8 cellular contexts compared by ENCODE assay signal in the genomic region with DNA sequence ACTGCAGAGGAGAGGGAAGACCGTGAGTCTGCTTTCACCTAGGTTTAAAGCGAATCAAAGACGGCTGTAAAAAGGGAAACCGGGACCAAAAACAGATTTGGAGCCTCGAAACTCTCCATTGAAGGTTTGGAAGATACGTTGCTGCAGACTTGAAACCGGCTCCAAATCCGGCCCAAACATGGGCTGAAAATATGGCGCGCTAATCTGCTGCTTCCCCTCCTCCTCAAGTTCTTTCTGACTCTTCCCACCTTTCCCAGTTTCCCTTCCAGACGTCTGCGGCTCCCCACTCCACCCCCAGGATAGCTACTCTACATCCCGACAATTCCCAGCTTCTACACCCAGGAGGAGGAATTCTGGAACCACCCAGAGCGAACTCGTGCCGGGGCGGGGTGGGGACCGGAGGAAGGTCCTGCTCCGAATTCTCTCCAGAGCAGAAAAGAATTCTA. TPM values are rescaled to one million over a fixed set of nuclear protein-coding genes. Genes with fewer than 3 reads are reported as not detected.
DNase-seq lines count a peak whose midpoint lies in the region; ATAC-seq, FAIRE-seq and TF ChIP-seq lines count a peak whose summit lies in the region.

No MANE protein-coding gene starts in this region.

- H3K4me1 ChIP-seq in pancreas = peaks cover 0 to 14% (median 0%) of the 10 kb centered on the region in 3 donors

- peaks cover 37% of the 10 kb centered on the region for H3K4me1 Mint-ChIP-seq in CD14-positive monocyte
- H3K4me1 Mint-ChIP-seq in T-cell = peaks cover 29 to 38% (median 36%) of the 10 kb centered on the region in 3 donors

- H3K9me3 ChIP-seq in pancreas = no peaks in the 10 kb centered on the region

- peak overlapping the region; percentile 97 to 100 for H3K4me3 Mint-ChIP-seq in CD14-positive monocyte
- peak overlapping the region; percentile 93 to 97 (median 93) for H3K4me3 Mint-ChIP-seq in T-cell

- POLR2A ChIA-PET in T-cell (lab: Charles Lee) = interaction anchor here in 1 of 2 donors (1.5 kb wide), 1 partner anchor 9 kb away, joined by 5 read pairs; a partner anchor contains a TSS

- H3K27ac Mint-ChIP-seq in CD14-positive monocyte (peak overlapping the region in 1 of 7 donors; percentile 60), T-cell (peak overlapping the region; percentile 87 to 89)

- no peak for TF ChIP-seq CTCF in CD14-positive monocyte (IDR thresholded peaks at IDR 0.05)
- no peak for TF ChIP-seq CTCF in pancreas (IDR thresholded peaks at IDR 0.05)

- intact Hi-C loops in CD14-positive monocyte (cut with micrococcal nuclease) (loop anchor here (5.0 to 10.0 kb wide), 2 partner anchors 614 to 621 kb away; no protein-coding TSS in a partner anchor), pancreas (cut with DNase I) (loop anchor here in 2 of 3 donors (5.0 to 10.0 kb wide), 2 partner anchors 171 to 614 kb away; no protein-coding TSS in a partner anchor)

- DNase-seq in CD14-positive monocyte (ENCODE audit: low spot score) (no peak), T-cell (no peak), fibroblast of peridontal ligament (ENCODE audit: extremely low read depth) (peak; percentile 22), pancreas (no peak), NCI-H1930 (lab: John Stamatoyannopoulos, UW) (no peak)

- H3K36me3 Mint-ChIP-seq in CD14-positive monocyte (peaks cover 8 to 16% of the 10 kb centered on the region in 2 donors), T-cell (peaks cover 6% of the 10 kb centered on the region)

- CTCF ChIA-PET in T-cell (lab: Charles Lee) = interaction anchor here (0.6 to 3.6 kb wide), 17 partner anchors 9 to 635 kb away, joined by 3 to 207 read pairs (median 16); a partner anchor contains a TSS

- ATAC-seq in T-cell (replicated peaks in 1 of 4) = no peak
- ATAC-seq in pancreas = peak in 2 of 4 donors; percentile 6 to 8
- no peak for ATAC-seq in HG02981 (IDR thresholded peaks at IDR 0.05; ENCODE audit: unreplicated experiment)
- no peak for ATAC-seq in GM18519 (IDR thresholded peaks at IDR 0.05; ENCODE audit: low FRiP score, unreplicated experiment)
- no peak for ATAC-seq in GM18511 (IDR thresholded peaks at IDR 0.05; ENCODE audit: unreplicated experiment)

- no peaks in the 10 kb centered on the region for H3K36me3 ChIP-seq in pancreas

- H3K27me3 ChIP-seq in pancreas = peaks cover 0 to 16% (median 8%) of the 10 kb centered on the region in 4 donors

- H3K27me3 Mint-ChIP-seq in CD14-positive monocyte (ENCODE audit: low read depth in 3 of 3) = peaks cover 77 to 86% (median 86%) of the 10 kb centered on the region in 3 donors
- peaks cover 36 to 47% of the 10 kb centered on the region in 2 donors for H3K27me3 Mint-ChIP-seq in T-cell

- H3K4me3 ChIP-seq in pancreas = peak overlapping the region; percentile 22 to 60 (median 41)

- H3K9me3 Mint-ChIP-seq in CD14-positive monocyte (peaks cover 0 to 30% (median 14%) of the 10 kb centered on the region in 7 donors), T-cell (no peaks in the 10 kb centered on the region)

- WGBS in pancreas, 2 donors = 2 to 3% methylated on average over 19 of the region's 19 CpGs

- FAIRE-seq in pancreas (lab: Jason Lieb, UNC) = no peak

- H3K27ac ChIP-seq in pancreas = no peak overlapping the region

RNA-seq across cellular contexts. Expression of a gene that starts 8.7 kb away (rescaled TPM):
- under 1 TPM; 0.09 to 0.21 TPM for polyA plus RNA-seq in CD14-positive monocyte
- 10 to 100 TPM in 3 of 5 donors, 1 to 10 TPM in 2; 6.2 to 22.8 (median 14.4) TPM for total RNA-seq in T-cell
- total RNA-seq in pancreas = under 1 TPM; 0.09 to 0.41 (median 0.29) TPM
- polyA plus RNA-seq in pancreas = under 1 TPM; 0.05 to 0.08 TPM

Comparison
In these comparisons a context has a peak if more than half of its experiments do, and no peak if none do; other contexts are left out.
1. RNA of a gene that starts 8.7 kb away (total RNA-seq): 6.2 to 22.8 TPM in T-cell; 0.09 to 0.41 TPM in pancreas; every median in the first group is over 4 times any median in the second.